8 cellular contexts compared by ENCODE assay signal in genomic region chr6:56542367-56543331, GRCh38.
A peak's percentile ranks its signal among the peaks of the same experiment; 100 is the strongest.
DNase-seq lines count a peak whose midpoint lies in the region; ATAC-seq and TF ChIP-seq lines count a peak whose summit lies in the region.

No MANE protein-coding gene starts in this region.

- peak; percentile 36 for TF ChIP-seq CTCF in AG09309 (IDR thresholded peaks at IDR 0.05; ENCODE audit: control insufficient read depth, insufficient read depth, low read depth, low read length, missing control alignments)

- H3K4me3 ChIP-seq in AG09309 (ENCODE audit: control insufficient read depth, low read depth, low read length) = peak overlapping the region; percentile 47

- DNase-seq in AG09309 (ENCODE audit: low read depth) (peak; percentile 92), NCI-H2196 (lab: John Stamatoyannopoulos, UW; ENCODE audit: unreplicated experiment) (peak; percentile 80), kidney glomerular epithelial cell (lab: John Stamatoyannopoulos, UW) (peak; percentile 94)
- peak in 3 of 4 experiments; percentile 10 to 33 (median 23) for DNase-seq in activated CD4-positive, CD25-positive, alpha-beta regulatory T cell (lab: John Stamatoyannopoulos, UW)
- DNase-seq in stimulated activated CD4-positive, alpha-beta T cell treated with anti-CD3 and anti-CD28 coated beads, Interleukin-15, amount 100 ng/mL, for 1 hour (ENCODE audit: low read depth in 1 of 2, low spot score in 1 of 2) = peak; percentile 14 to 50

- H3K27ac ChIP-seq in cingulate gyrus (ENCODE audit: low read depth, low read length) = peak overlapping the region; percentile 87

- ATAC-seq in GM18907 (IDR thresholded peaks at IDR 0.05; ENCODE audit: unreplicated experiment) = peak; percentile 97
- peak; percentile 96 for ATAC-seq in HG03108 (IDR thresholded peaks at IDR 0.05; ENCODE audit: unreplicated experiment)

Comparison
In these comparisons a context has a peak if more than half of its experiments do, and no peak if none do; other contexts are left out.
1. Peak in every context shown above with its lines: DNase-seq, ATAC-seq, H3K4me3 ChIP-seq and H3K27ac ChIP-seq.
2. DNase-seq: peak in every context shown above with its lines; median percentile 94 in kidney glomerular epithelial cell; 92 in AG09309; 80 in NCI-H2196; 32 in stimulated activated CD4-positive, alpha-beta T cell treated with anti-CD3 and anti-CD28 coated beads, Interleukin-15, amount 100 ng/mL, for 1 hour; 23 in activated CD4-positive, CD25-positive, alpha-beta regulatory T cell.